Comparison of ENCODE assay signal across 21 cellular contexts in the genomic region with DNA sequence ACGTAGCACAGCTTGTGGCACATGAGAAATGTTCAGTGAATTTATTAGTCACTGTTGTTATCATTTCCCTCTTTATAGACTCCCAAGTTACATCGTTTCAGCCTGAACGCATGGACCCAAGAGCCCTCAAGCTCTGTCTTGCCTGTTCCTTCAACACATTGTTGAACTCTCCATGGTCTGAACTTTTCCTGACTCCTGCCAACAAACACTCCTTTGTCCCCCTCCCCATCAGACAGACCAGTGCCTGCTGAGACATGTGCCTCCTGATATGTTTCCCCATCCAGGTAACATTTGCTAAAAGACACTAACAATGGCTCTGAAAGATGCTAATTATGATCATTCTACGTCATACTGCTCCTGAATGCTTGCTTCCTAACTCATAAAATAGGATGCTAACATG.
A peak's percentile ranks its signal among the peaks of the same experiment; 100 is the strongest.
DNase-seq lines count a peak whose midpoint lies in the region; ATAC-seq, FAIRE-seq and TF ChIP-seq lines count a peak whose summit lies in the region.
"Had no signal": no experiment of that assay in that cellular context is flagged by ENCODE, and none has a peak within 500 bp of the region (broad histone marks: within the 10 kb centered on the region; RNA-seq: fewer than 3 reads in every experiment).

No MANE protein-coding gene starts in this region.

- ATAC-seq in thoracic aorta (ENCODE audit: insufficient number of reproducible peaks, low FRiP score, low read depth) = no peak
- ATAC-seq: GM12878 had no signal

- H3K4me2 ChIP-seq in keratinocyte (ENCODE audit: control insufficient read depth, extremely low read depth, insufficient read depth, low read depth, low read length) (peak overlapping the region; percentile 47), H9 (ENCODE audit: insufficient read depth, insufficient read length, low read length) (no peak overlapping the region)
- H3K4me2 ChIP-seq: BLaER1 treated with 17β-estradiol and CSF1 and Interleukin-3, amounts not matched to agents 10 nM and 100 nM had no signal

- H4K5ac ChIP-seq in H9 (ENCODE audit: insufficient read length, low read depth, low read length) = no peak overlapping the region

- FAIRE-seq in bronchial epithelial cell (lab: Jason Lieb, UNC) (no peak), keratinocyte (lab: Jason Lieb, UNC) (peak; percentile 86)
- FAIRE-seq: GM12878, HTR-8/SVneo had no signal

- no peaks in the 10 kb centered on the region for H3K23me2 ChIP-seq in H9 (ENCODE audit: insufficient read length, low read depth, low read length, poor library complexity, severe bottlenecking)

- no peak overlapping the region for H2BK5ac ChIP-seq in H9 (ENCODE audit: insufficient read length, low read length)

- no peak overlapping the region for H3K14ac ChIP-seq in H9 (ENCODE audit: insufficient read depth, low read length)

- H2AK5ac ChIP-seq in H9 (ENCODE audit: insufficient read length, low read length) = no peak overlapping the region

- H2BK120ac ChIP-seq in H9 (ENCODE audit: low read depth, low read length, poor library complexity, severe bottlenecking) = no peak overlapping the region

- H2AFZ ChIP-seq in keratinocyte (ENCODE audit: control insufficient read depth, low read length) (no peak overlapping the region), H9 (ENCODE audit: low read length) (no peak overlapping the region)
- H2AFZ ChIP-seq: GM23248 had no signal

- H3K23ac ChIP-seq in H9 (ENCODE audit: insufficient read length, low read depth, low read length) = no peak overlapping the region

- H3K4me3 ChIP-seq in HEK293 (ENCODE audit: low read depth, low read length) (no peak overlapping the region), bronchial epithelial cell (ENCODE audit: low read depth, low read length) (no peak overlapping the region), keratinocyte (ENCODE audit: control insufficient read depth in 2 of 3, extremely low read depth in 1 of 3, insufficient read depth in 2 of 3, low read depth in 1 of 3, low read length in 3 of 3) (no peak overlapping the region), thoracic aorta (no peak overlapping the region)
- H3K4me3 ChIP-seq: BLaER1 treated with 17β-estradiol and CSF1 and Interleukin-3, amounts not matched to agents 10 nM and 100 nM; GM12878; GM23248 had no signal

- no peaks in the 10 kb centered on the region for H3K79me2 ChIP-seq in keratinocyte (ENCODE audit: control insufficient read depth, insufficient read depth, low read length)
- H3K79me2 ChIP-seq in H9 (ENCODE audit: insufficient read depth, low read length) = no peaks in the 10 kb centered on the region

- H3K27me3 ChIP-seq in bronchial epithelial cell (ENCODE audit: control insufficient read depth, insufficient read depth, low read length) = no peaks in the 10 kb centered on the region
- no peaks in the 10 kb centered on the region for H3K27me3 ChIP-seq in keratinocyte (ENCODE audit: control insufficient read depth, extremely low read depth, insufficient read depth, low read length)
- H3K27me3 ChIP-seq in thoracic aorta (replicated peaks; ENCODE audit: insufficient read depth) = no peaks in the 10 kb centered on the region
- H3K27me3 ChIP-seq in H9 (ENCODE audit: insufficient read depth, low read length) = no peaks in the 10 kb centered on the region
- H3K27me3 ChIP-seq: BLaER1 treated with 17β-estradiol and CSF1 and Interleukin-3, amounts not matched to agents 10 nM and 100 nM had no signal

- peaks cover 1% of the 10 kb centered on the region for H3K27me3 Mint-ChIP-seq in activated T-helper 1 cell treated with anti-CD3 and anti-CD28 coated beads, Interleukin-12 subunit alpha, Interleukin-12 subunit beta, Interleukin-2, Interleukin-4 antibody, amounts not matched to agents 30 ng/mL and 10 ng/mL and 1 ng/mL, durations not matched to agents 14 hours and 24 hours and 36 hours (ENCODE audit: insufficient read depth)
- peaks cover 27% of the 10 kb centered on the region for H3K27me3 Mint-ChIP-seq in H9 (ENCODE audit: low read depth)
- H3K27me3 Mint-ChIP-seq: B cell had no signal

- H3K4me1 ChIP-seq in HEK293 (ENCODE audit: control insufficient read depth, insufficient read depth, low read length) (peaks cover 3% of the 10 kb centered on the region), keratinocyte (ENCODE audit: control insufficient read depth, extremely low read depth, insufficient read depth, low read length) (peaks cover 20% of the 10 kb centered on the region), thoracic aorta (ENCODE audit: control insufficient read depth in 1 of 2, low read depth in 2 of 2) (peaks cover 39 to 77% of the 10 kb centered on the region in 2 donors), H9 (ENCODE audit: insufficient read depth, low read length) (peaks cover 3% of the 10 kb centered on the region; the same call in 1 of the 2 replicates)
- H3K4me1 ChIP-seq: BLaER1 treated with 17β-estradiol and CSF1 and Interleukin-3, amounts not matched to agents 10 nM and 100 nM had no signal

- H3K36me3 ChIP-seq in HEK293 (ENCODE audit: control insufficient read depth in 2 of 2, insufficient read depth in 1 of 2, low read length in 2 of 2) (no peaks in the 10 kb centered on the region), bronchial epithelial cell (ENCODE audit: control insufficient read depth, insufficient read depth, low read length) (no peaks in the 10 kb centered on the region), keratinocyte (ENCODE audit: control insufficient read depth in 2 of 2, extremely low read depth in 1 of 2, insufficient read depth in 2 of 2, low read length in 2 of 2) (no peaks in the 10 kb centered on the region), thoracic aorta (no peaks in the 10 kb centered on the region)
- H3K36me3 ChIP-seq: BLaER1 treated with 17β-estradiol and CSF1 and Interleukin-3, amounts not matched to agents 10 nM and 100 nM had no signal

- CTCF ChIA-PET in HEK293 (lab: Yijun Ruan, JAX) = interaction anchor here (0.7 to 4.1 kb wide), 4 partner anchors 70 to 616 kb away, joined by 3 to 24 read pairs (median 6); no protein-coding TSS in a partner anchor

- dilution Hi-C loops in keratinocyte (cut with MboI; ENCODE audit: extremely low pct_ligation_motif_present, low sequenced_read_pairs) = no loop called here

- intact Hi-C loops in activated T-helper 1 cell treated with anti-CD3 and anti-CD28 coated beads, Interleukin-12 subunit alpha, Interleukin-12 subunit beta, Interleukin-2, Interleukin-4 antibody, amounts not matched to agents 30 ng/mL and 10 ng/mL and 1 ng/mL, durations not matched to agents 14 hours and 24 hours and 36 hours (cut with micrococcal nuclease) = no loop called here

- H3K27ac Mint-ChIP-seq in activated T-helper 1 cell treated with anti-CD3 and anti-CD28 coated beads, Interleukin-12 subunit alpha, Interleukin-12 subunit beta, Interleukin-2, Interleukin-4 antibody, amounts not matched to agents 30 ng/mL and 10 ng/mL and 1 ng/mL, durations not matched to agents 14 hours and 24 hours and 36 hours = no peak overlapping the region
- no peak overlapping the region for H3K27ac Mint-ChIP-seq in H9
- H3K27ac Mint-ChIP-seq: B cell; CD8-positive, alpha-beta memory T cell; HFFc6 had no signal

- H3K9ac ChIP-seq in keratinocyte (ENCODE audit: control insufficient read depth, extremely low read depth, insufficient read depth, low read length) = no peak overlapping the region
- no peak overlapping the region for H3K9ac ChIP-seq in H9 (ENCODE audit: extremely low read depth, insufficient read length, low read length)
- H3K9ac ChIP-seq: BLaER1 treated with 17β-estradiol and CSF1 and Interleukin-3, amounts not matched to agents 10 nM and 100 nM; GM23248 had no signal

- H3K79me1 ChIP-seq in H9 (ENCODE audit: insufficient read depth, low read depth, low read length, poor library complexity, severe bottlenecking) = no peaks in the 10 kb centered on the region

- H3K4me3 Mint-ChIP-seq in activated T-helper 1 cell treated with anti-CD3 and anti-CD28 coated beads, Interleukin-12 subunit alpha, Interleukin-12 subunit beta, Interleukin-2, Interleukin-4 antibody, amounts not matched to agents 30 ng/mL and 10 ng/mL and 1 ng/mL, durations not matched to agents 14 hours and 24 hours and 36 hours = no peak overlapping the region
- no peak overlapping the region for H3K4me3 Mint-ChIP-seq in H9
- H3K4me3 Mint-ChIP-seq: B cell; CD8-positive, alpha-beta memory T cell; HFFc6 had no signal

- H3K4me1 Mint-ChIP-seq in activated T-helper 1 cell treated with anti-CD3 and anti-CD28 coated beads, Interleukin-12 subunit alpha, Interleukin-12 subunit beta, Interleukin-2, Interleukin-4 antibody, amounts not matched to agents 30 ng/mL and 10 ng/mL and 1 ng/mL, durations not matched to agents 14 hours and 24 hours and 36 hours (ENCODE audit: low read depth) = no peaks in the 10 kb centered on the region
- H3K4me1 Mint-ChIP-seq in H9 = peaks cover 37 to 38% of the 10 kb centered on the region in 2 experiments
- H3K4me1 Mint-ChIP-seq: B cell; CD8-positive, alpha-beta memory T cell had no signal

- no peak overlapping the region for H2BK12ac ChIP-seq in H9 (ENCODE audit: insufficient read length, low read depth, low read length)

- no peaks in the 10 kb centered on the region for H3K9me3 Mint-ChIP-seq in activated T-helper 1 cell treated with anti-CD3 and anti-CD28 coated beads, Interleukin-12 subunit alpha, Interleukin-12 subunit beta, Interleukin-2, Interleukin-4 antibody, amounts not matched to agents 30 ng/mL and 10 ng/mL and 1 ng/mL, durations not matched to agents 14 hours and 24 hours and 36 hours
- H3K9me3 Mint-ChIP-seq in H9 = no peaks in the 10 kb centered on the region; a peak in 1 of 5 replicates
- H3K9me3 Mint-ChIP-seq: CD8-positive, alpha-beta memory T cell; HFFc6 had no signal

- no peak overlapping the region for H4K91ac ChIP-seq in H9 (ENCODE audit: insufficient read length, low read depth, low read length)

- no peak overlapping the region for H3K18ac ChIP-seq in H9 (ENCODE audit: insufficient read length, low read depth, low read length)

- H3K56ac ChIP-seq in H9 (ENCODE audit: insufficient read length, low read depth, low read length) = no peak overlapping the region

- WGBS in H9 (ENCODE audit: extremely low coverage, insufficient read length, low lambda C conversion rate) = no CpG with 5 or more reads among the region's 4 CpGs

- no peaks in the 10 kb centered on the region for H4K20me1 ChIP-seq in keratinocyte (ENCODE audit: control insufficient read depth, extremely low read depth, insufficient read depth, low read length)
- no peaks in the 10 kb centered on the region for H4K20me1 ChIP-seq in H9 (ENCODE audit: control insufficient read depth, insufficient read depth, insufficient read length)
- H4K20me1 ChIP-seq: BLaER1 treated with 17β-estradiol and CSF1 and Interleukin-3, amounts not matched to agents 10 nM and 100 nM had no signal

- no peaks in the 10 kb centered on the region for H3K36me3 Mint-ChIP-seq in activated T-helper 1 cell treated with anti-CD3 and anti-CD28 coated beads, Interleukin-12 subunit alpha, Interleukin-12 subunit beta, Interleukin-2, Interleukin-4 antibody, amounts not matched to agents 30 ng/mL and 10 ng/mL and 1 ng/mL, durations not matched to agents 14 hours and 24 hours and 36 hours (ENCODE audit: low read depth)
- H3K36me3 Mint-ChIP-seq in H9 (ENCODE audit: insufficient read depth in 1 of 3, low read depth in 3 of 3) = peaks cover 0 to under 1% (median 0%) of the 10 kb centered on the region in 3 experiments; a peak in 2 of 7 replicates
- H3K36me3 Mint-ChIP-seq: CD8-positive, alpha-beta memory T cell had no signal

- H3K27ac ChIP-seq in HEK293 (ENCODE audit: extremely low read depth, low read depth, low read length) (no peak overlapping the region), keratinocyte (ENCODE audit: control insufficient read depth, insufficient read depth, low read length) (no peak overlapping the region), thoracic aorta (peak overlapping the region; percentile 64 to 83), H9 (ENCODE audit: insufficient read length, low read depth, low read length) (no peak overlapping the region)
- H3K27ac ChIP-seq: BLaER1 treated with 17β-estradiol and CSF1 and Interleukin-3, amounts not matched to agents 10 nM and 100 nM; GM23248 had no signal

- no peak overlapping the region for H3T11ph ChIP-seq in H9 (ENCODE audit: low read length)

- POLR2A ChIA-PET in HEK293 (lab: Yijun Ruan, JAX) = no interaction called here

- TF ChIP-seq CTCF in HEK293 (tag by site-specific recombination; IDR thresholded peaks at IDR 0.05) (no peak), bronchial epithelial cell (IDR thresholded peaks at IDR 0.05; ENCODE audit: insufficient read depth, low read length, severe bottlenecking) (no peak), keratinocyte (optimal IDR thresholded peaks at IDR 0.05 in 1 of 3, IDR thresholded peaks at IDR 0.05 in 1 of 3, conservative IDR thresholded peaks at IDR 0.05 in 1 of 3; ENCODE audit: extremely low read depth in 1 of 3, insufficient read depth in 2 of 3, low read length in 3 of 3) (no peak), thoracic aorta (IDR thresholded peaks at IDR 0.05) (no peak), H9 (conservative IDR thresholded peaks at IDR 0.05) (no peak)

- H2BK15ac ChIP-seq in H9 (ENCODE audit: low read depth, low read length) = no peak overlapping the region

- no peak overlapping the region for H2BK20ac ChIP-seq in H9 (ENCODE audit: low read depth, low read length, poor library complexity, severe bottlenecking)

- H3K4ac ChIP-seq in H9 (ENCODE audit: low read depth, low read length) = no peak overlapping the region

- DNase-seq in bronchial epithelial cell (ENCODE audit: low read depth) (peak; percentile 83), keratinocyte (ENCODE audit: low read depth, low spot score) (peak; percentile 52), thoracic aorta (ENCODE audit: low spot score) (no peak), H9 (no peak), NCI-H1092 treated with DMSO at 0.1 percent for 48 hours (lab: John Stamatoyannopoulos, UW) (no peak)
- no peak for DNase-seq in activated T-helper 1 cell treated with anti-CD3 and anti-CD28 coated beads, Interleukin-12 subunit alpha, Interleukin-12 subunit beta, Interleukin-2, Interleukin-4 antibody, amounts not matched to agents 30 ng/mL and 10 ng/mL and 1 ng/mL, durations not matched to agents 14 hours and 24 hours and 36 hours (ENCODE audit: low spot score)
- DNase-seq: CD8-positive, alpha-beta memory T cell; COR-L47; DMS 273 treated with DMSO at 0.1 percent for 48 hours; DMS53; DND-41; EL; GM23248; HCEC 1CT; HFFc6; IMR-90 had no signal

- H3K9me3 ChIP-seq in HEK293 (ENCODE audit: control insufficient read depth, insufficient read depth, low read depth, low read length) (no peaks in the 10 kb centered on the region), keratinocyte (ENCODE audit: control insufficient read depth, low read depth, low read length) (no peaks in the 10 kb centered on the region), thoracic aorta (no peaks in the 10 kb centered on the region), H9 (ENCODE audit: control insufficient read depth, low read depth, low read length) (no peaks in the 10 kb centered on the region)
- H3K9me3 ChIP-seq: BLaER1 treated with 17β-estradiol and CSF1 and Interleukin-3, amounts not matched to agents 10 nM and 100 nM had no signal

- no peak overlapping the region for H4K8ac ChIP-seq in H9 (replicated peaks; ENCODE audit: insufficient read length, low read depth, low read length)

- no peaks in the 10 kb centered on the region for H3K9me1 ChIP-seq in keratinocyte (ENCODE audit: control insufficient read depth, extremely low read depth, insufficient read depth, low read length)

Comparison
In these comparisons a context has a peak if more than half of its experiments do, and no peak if none do; other contexts are left out.
1. H3K27ac ChIP-seq: peak in thoracic aorta (2 of 2); none in HEK293 (single experiment), keratinocyte (single experiment) and H9 (single experiment).
2. DNase-seq: peak in bronchial epithelial cell (single experiment) and keratinocyte (single experiment); none in thoracic aorta (single experiment), activated T-helper 1 cell treated with anti-CD3 and anti-CD28 coated beads, Interleukin-12 subunit alpha, Interleukin-12 subunit beta, Interleukin-2, Interleukin-4 antibody, amounts not matched to agents 30 ng/mL and 10 ng/mL and 1 ng/mL, durations not matched to agents 14 hours and 24 hours and 36 hours (single experiment), H9 (single experiment) and NCI-H1092 treated with DMSO at 0.1 percent for 48 hours (single experiment).